Comparison of ENCODE assay signal across 25 cellular contexts in the genomic region with DNA sequence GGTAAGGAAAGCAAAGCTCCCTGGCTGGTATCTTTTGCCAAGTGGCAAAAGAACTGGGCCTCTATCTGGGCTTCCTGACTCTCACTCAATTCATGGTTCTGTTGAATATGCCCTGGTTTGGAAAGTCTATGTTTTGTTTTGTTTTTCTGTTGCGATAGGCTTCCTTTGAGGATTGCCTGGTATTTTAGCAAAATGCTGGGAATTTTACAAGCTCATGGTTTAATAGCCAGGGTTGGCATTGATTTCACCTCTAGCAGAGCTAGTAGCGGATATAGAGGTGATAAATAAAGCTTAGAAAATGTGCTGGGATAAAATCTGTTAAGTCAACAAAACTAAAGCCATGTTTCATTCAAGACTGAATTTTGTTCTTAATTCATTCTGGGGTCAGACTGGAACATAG.
"Had no signal": no experiment of that assay in that cellular context is flagged by ENCODE, and none has a peak within 500 bp of the region (broad histone marks: within the 10 kb centered on the region; RNA-seq: fewer than 3 reads in every experiment).

No MANE protein-coding gene starts in this region.

- H3K27ac ChIP-seq: dorsolateral prefrontal cortex, epithelial cell of prostate, foreskin keratinocyte, gastroesophageal sphincter, heart left ventricle, hepatocyte, left lung, prostate gland, sigmoid colon, tibial artery had no signal

- H3K27me3 ChIP-seq: foreskin keratinocyte, gastroesophageal sphincter, heart left ventricle, hepatocyte, left lung, sigmoid colon, stomach, tibial artery had no signal

- H3K4me1 Mint-ChIP-seq: stimulated activated effector memory CD8-positive, alpha-beta T cell treated with anti-CD3 and anti-CD28 coated beads, Interleukin-12 subunit alpha, Interleukin-12 subunit beta, amount 100 ng/mL, for 72 hours had no signal

- H3K9me3 ChIP-seq: gastroesophageal sphincter, heart left ventricle, left lung, prostate gland, sigmoid colon, stomach, tibial artery had no signal

- H3K27ac Mint-ChIP-seq: naive thymus-derived CD8-positive, alpha-beta T cell; nephron progenitor cell; stimulated activated effector memory CD8-positive, alpha-beta T cell treated with anti-CD3 and anti-CD28 coated beads, Interleukin-12 subunit alpha, Interleukin-12 subunit beta, amount 100 ng/mL, for 72 hours; type B pancreatic cell had no signal

- H3K4me1 ChIP-seq: foreskin keratinocyte, gastroesophageal sphincter, sigmoid colon had no signal

- H3K36me3 Mint-ChIP-seq: naive thymus-derived CD8-positive, alpha-beta T cell; stimulated activated effector memory CD8-positive, alpha-beta T cell treated with anti-CD3 and anti-CD28 coated beads, Interleukin-12 subunit alpha, Interleukin-12 subunit beta, amount 100 ng/mL, for 72 hours; type B pancreatic cell had no signal

- H3K36me3 ChIP-seq: gastroesophageal sphincter, heart left ventricle, left lung, prostate gland, sigmoid colon, stomach, tibial artery had no signal

- DNase-seq: cortex of kidney; dorsolateral prefrontal cortex; effector CD4-positive, alpha-beta T cell; foreskin keratinocyte; heart left ventricle; kidney; left cardiac atrium; left lung; naive thymus-derived CD8-positive, alpha-beta T cell; nephron progenitor cell; nucleus accumbens; right cardiac atrium; sigmoid colon; stimulated activated CD4-positive, alpha-beta T cell treated with anti-CD3 and anti-CD28 coated beads, Interleukin-2, amount 100 ng/mL, for 24 hours; stimulated activated CD4-positive, alpha-beta T cell treated with anti-CD3 and anti-CD28 coated beads, Interleukin-4, amount 100 ng/mL, for 24 hours; stimulated activated naive CD4-positive, alpha-beta T cell treated with Interleukin-2 at 50 U/mL for 16 hours; stomach; tibial artery had no signal

- H3K4me3 Mint-ChIP-seq: naive thymus-derived CD8-positive, alpha-beta T cell; nephron progenitor cell; stimulated activated effector memory CD8-positive, alpha-beta T cell treated with anti-CD3 and anti-CD28 coated beads, Interleukin-12 subunit alpha, Interleukin-12 subunit beta, amount 100 ng/mL, for 72 hours; type B pancreatic cell had no signal

- H3K4me3 ChIP-seq: dorsolateral prefrontal cortex, gastroesophageal sphincter, heart left ventricle, hepatocyte, left lung, prostate gland, sigmoid colon, stomach, tibial artery had no signal

- H3K27me3 Mint-ChIP-seq: type B pancreatic cell had no signal

- H3K9me3 Mint-ChIP-seq: naive thymus-derived CD8-positive, alpha-beta T cell; nephron progenitor cell; stimulated activated effector memory CD8-positive, alpha-beta T cell treated with anti-CD3 and anti-CD28 coated beads, Interleukin-12 subunit alpha, Interleukin-12 subunit beta, amount 100 ng/mL, for 72 hours had no signal

- ATAC-seq: esophagus mucosa; foreskin keratinocyte; gastroesophageal sphincter; heart left ventricle; left cardiac atrium; left lung; naive thymus-derived CD8-positive, alpha-beta T cell; right cardiac atrium; stimulated activated effector memory CD8-positive, alpha-beta T cell treated with anti-CD3 and anti-CD28 coated beads, Interleukin-12 subunit alpha, Interleukin-12 subunit beta, amount 100 ng/mL, for 72 hours had no signal
